In genomic region chr22:20205964-20206708, GRCh38 we compare ENCODE assay signal across 8 cellular contexts. TPM values are rescaled to one million over a fixed set of nuclear protein-coding genes. Genes with fewer than 3 reads are reported as not detected.
DNase-seq lines count a peak whose midpoint lies in the region; ATAC-seq and TF ChIP-seq lines count a peak whose summit lies in the region.

No MANE protein-coding gene starts in this region.

- peak overlapping the region; percentile 93 to 99 (median 95) for H3K4me3 Mint-ChIP-seq in CD8-positive, alpha-beta memory T cell
- peak overlapping the region; percentile 86 for H3K4me3 Mint-ChIP-seq in activated CD8-positive, alpha-beta memory T cell treated with anti-CD3 and anti-CD28 coated beads, Interleukin-2, amount 10 ng/mL, durations not matched to agents 7 days and 5 days
- H3K4me3 Mint-ChIP-seq in neural crest cell, result no peak overlapping the region

- no peaks in the 10 kb centered on the region for H3K9me3 ChIP-seq in CD8-positive, alpha-beta memory T cell (ENCODE audit: low read length)
- no peaks in the 10 kb centered on the region for H3K9me3 ChIP-seq in esophagus squamous epithelium
- H3K9me3 ChIP-seq in subcutaneous abdominal adipose tissue (ENCODE audit: control insufficient read depth in 5 of 5, low read length in 5 of 5), result no peaks in the 10 kb centered on the region

- H3K27me3 ChIP-seq in CD8-positive, alpha-beta memory T cell (ENCODE audit: insufficient read depth, low read length, poor library complexity, severe bottlenecking), result peaks cover 7% of the 10 kb centered on the region
- H3K27me3 ChIP-seq in esophagus squamous epithelium, result peaks cover 0 to 12% (median 0%) of the 10 kb centered on the region in 4 donors
- peaks cover 0 to 11% (median 5%) of the 10 kb centered on the region in 5 donors for H3K27me3 ChIP-seq in subcutaneous abdominal adipose tissue (ENCODE audit: control insufficient read depth in 5 of 5, insufficient read depth in 4 of 5, low read length in 5 of 5)

- peak overlapping the region; percentile 89 for H3K27ac ChIP-seq in CD8-positive, alpha-beta memory T cell (ENCODE audit: low read depth, low read length)
- H3K27ac ChIP-seq in esophagus squamous epithelium (peak overlapping the region; percentile 84 to 90 (median 86)), subcutaneous abdominal adipose tissue (ENCODE audit: low read depth, low read length) (no peak overlapping the region)

- H3K4me1 Mint-ChIP-seq in CD8-positive, alpha-beta memory T cell, result peaks cover 16 to 32% (median 25%) of the 10 kb centered on the region in 3 donors
- peaks cover 16% of the 10 kb centered on the region for H3K4me1 Mint-ChIP-seq in activated CD8-positive, alpha-beta memory T cell treated with anti-CD3 and anti-CD28 coated beads, Interleukin-2, amount 10 ng/mL, durations not matched to agents 7 days and 5 days
- H3K4me1 Mint-ChIP-seq in neural crest cell, result peaks cover 25% of the 10 kb centered on the region

- peak in 2 of 4 donors; percentile 33 to 56 for TF ChIP-seq POLR2A in esophagus squamous epithelium (IDR thresholded peaks at IDR 0.05)

- H3K36me3 Mint-ChIP-seq in CD8-positive, alpha-beta memory T cell, result peaks cover 0 to 4% (median 0%) of the 10 kb centered on the region in 3 donors
- no peaks in the 10 kb centered on the region for H3K36me3 Mint-ChIP-seq in activated CD8-positive, alpha-beta memory T cell treated with anti-CD3 and anti-CD28 coated beads, Interleukin-2, amount 10 ng/mL, durations not matched to agents 7 days and 5 days
- H3K36me3 Mint-ChIP-seq in neural crest cell (ENCODE audit: low read depth), result no peaks in the 10 kb centered on the region

- H3K4me1 ChIP-seq in CD8-positive, alpha-beta memory T cell (ENCODE audit: insufficient read depth, low read length), result peaks cover 23% of the 10 kb centered on the region
- peaks cover 25 to 60% (median 39%) of the 10 kb centered on the region in 3 donors for H3K4me1 ChIP-seq in esophagus squamous epithelium
- peaks cover 5 to 51% (median 26%) of the 10 kb centered on the region in 5 donors for H3K4me1 ChIP-seq in subcutaneous abdominal adipose tissue (ENCODE audit: control insufficient read depth in 5 of 5, insufficient read depth in 5 of 5, low read length in 5 of 5)

- no peaks in the 10 kb centered on the region for H3K27me3 Mint-ChIP-seq in CD8-positive, alpha-beta memory T cell
- no peaks in the 10 kb centered on the region for H3K27me3 Mint-ChIP-seq in activated CD8-positive, alpha-beta memory T cell treated with anti-CD3 and anti-CD28 coated beads, Interleukin-2, amount 10 ng/mL, durations not matched to agents 7 days and 5 days
- no peaks in the 10 kb centered on the region for H3K27me3 Mint-ChIP-seq in neural crest cell (ENCODE audit: low read depth)

- DNase-seq in CD8-positive, alpha-beta memory T cell, result peak; percentile 33 to 75 (median 59)
- DNase-seq in NOMO-1 (lab: John Stamatoyannopoulos, UW; ENCODE audit: unreplicated experiment in 2 of 2), result peak; percentile 69 to 81
- DNase-seq in activated CD8-positive, alpha-beta memory T cell treated with anti-CD3 and anti-CD28 coated beads, Interleukin-2, amount 10 ng/mL, durations not matched to agents 7 days and 5 days, result peak; percentile 84
- no peak for DNase-seq in esophagus squamous epithelium (lab: John Stamatoyannopoulos, UW)
- no peak for DNase-seq in neural crest cell (ENCODE audit: low read depth, low spot score)
- DNase-seq in HPDE6-E6E7 (ENCODE audit: extremely low spot score), result no peak

- POLR2A ChIA-PET in CD8-positive, alpha-beta memory T cell (lab: Charles Lee), result interaction anchor here (0.6 kb wide), 1 partner anchor 240 kb away, joined by 7 read pairs; no protein-coding TSS in a partner anchor

- no peaks in the 10 kb centered on the region for H3K36me3 ChIP-seq in CD8-positive, alpha-beta memory T cell (ENCODE audit: insufficient read depth, low read length)
- H3K36me3 ChIP-seq in esophagus squamous epithelium (no peaks in the 10 kb centered on the region), subcutaneous abdominal adipose tissue (ENCODE audit: control insufficient read depth in 5 of 5, insufficient read depth in 5 of 5, low read length in 5 of 5) (no peaks in the 10 kb centered on the region)

- H3K4me3 ChIP-seq in CD8-positive, alpha-beta memory T cell (ENCODE audit: low read length), result peak overlapping the region; percentile 63
- H3K4me3 ChIP-seq in esophagus squamous epithelium (peak overlapping the region; percentile 48 to 83 (median 64)), subcutaneous abdominal adipose tissue (ENCODE audit: low read depth in 1 of 5, low read length in 5 of 5) (peak overlapping the region; percentile 74 to 83 (median 77))

- CTCF ChIA-PET in CD8-positive, alpha-beta memory T cell (lab: Charles Lee), result interaction anchor here (1.1 to 1.6 kb wide), 2 partner anchors 32 to 49 kb away, joined by 3 read pairs; no protein-coding TSS in a partner anchor
- CTCF ChIA-PET in activated CD8-positive, alpha-beta memory T cell treated with anti-CD3 and anti-CD28 coated beads, Interleukin-2, amount 10 ng/mL, durations not matched to agents 7 days and 5 days (lab: Charles Lee), result interaction anchor here (0.8 to 3.1 kb wide), 5 partner anchors 10 to 79 kb away, joined by 3 to 18 read pairs (median 4); no protein-coding TSS in a partner anchor

- no peaks in the 10 kb centered on the region for H3K9me3 Mint-ChIP-seq in CD8-positive, alpha-beta memory T cell
- no peaks in the 10 kb centered on the region for H3K9me3 Mint-ChIP-seq in activated CD8-positive, alpha-beta memory T cell treated with anti-CD3 and anti-CD28 coated beads, Interleukin-2, amount 10 ng/mL, durations not matched to agents 7 days and 5 days (ENCODE audit: low read depth)
- H3K9me3 Mint-ChIP-seq in neural crest cell, result no peaks in the 10 kb centered on the region

- peak; percentile 68 for ATAC-seq in GM21737 (IDR thresholded peaks at IDR 0.05; ENCODE audit: unreplicated experiment)
- ATAC-seq in activated CD8-positive, alpha-beta memory T cell treated with anti-CD3 and anti-CD28 coated beads, Interleukin-2, amount 10 ng/mL, durations not matched to agents 7 days and 5 days, result peak; percentile 91

- intact Hi-C loops in esophagus squamous epithelium (cut with DNase I), result no loop called here

- WGBS in esophagus squamous epithelium, 2 donors, result 29 to 45% methylated on average over 2 to 3 of the region's 12 CpGs

- TF ChIP-seq CTCF in esophagus squamous epithelium (IDR thresholded peaks at IDR 0.05) (peak in 3 of 6 experiments; percentile 25 to 34 (median 31)), neural crest cell (conservative IDR thresholded peaks at IDR 0.05) (no peak)

- peak overlapping the region; percentile 59 to 97 (median 94) for H3K27ac Mint-ChIP-seq in CD8-positive, alpha-beta memory T cell
- H3K27ac Mint-ChIP-seq in activated CD8-positive, alpha-beta memory T cell treated with anti-CD3 and anti-CD28 coated beads, Interleukin-2, amount 10 ng/mL, durations not matched to agents 7 days and 5 days, result peak overlapping the region; percentile 87
- peak overlapping the region; percentile 35 for H3K27ac Mint-ChIP-seq in neural crest cell (ENCODE audit: unreplicated experiment)

- H3K9ac ChIP-seq in subcutaneous abdominal adipose tissue (ENCODE audit: low read length in 5 of 5), result peak overlapping the region; percentile 80 to 97 (median 83)

RNA-seq across cellular contexts. Expression of gene CCDC188, which starts 55.3 kb away (rescaled TPM):
- total RNA-seq in CD8-positive, alpha-beta memory T cell, result not detected
- not detected for polyA plus RNA-seq in CD8-positive, alpha-beta memory T cell
- not detected for total RNA-seq in activated CD8-positive, alpha-beta memory T cell treated with anti-CD3 and anti-CD28 coated beads, Interleukin-2, amount 10 ng/mL, durations not matched to agents 7 days and 5 days
- total RNA-seq in esophagus squamous epithelium, result 1 to 10 TPM in 1 of 4 donors, not detected in 3; 2.1 TPM
- 8.2 and 8.6 TPM in 2 replicates for total RNA-seq in neural crest cell

Comparison
In these comparisons a context has a peak if more than half of its experiments do, and no peak if none do; other contexts are left out.
1. DNase-seq: peak in CD8-positive, alpha-beta memory T cell (5 of 5), NOMO-1 (2 of 2) and activated CD8-positive, alpha-beta memory T cell treated with anti-CD3 and anti-CD28 coated beads, Interleukin-2, amount 10 ng/mL, durations not matched to agents 7 days and 5 days (single experiment); none in esophagus squamous epithelium (single experiment), neural crest cell (single experiment) and HPDE6-E6E7 (single experiment).
2. H3K27ac Mint-ChIP-seq: peak in every context shown above with its lines; median percentile 94 in CD8-positive, alpha-beta memory T cell; 87 in activated CD8-positive, alpha-beta memory T cell treated with anti-CD3 and anti-CD28 coated beads, Interleukin-2, amount 10 ng/mL, durations not matched to agents 7 days and 5 days; 35 in neural crest cell.
3. Peak in every context shown above with its lines, with median percentiles within 50 percentile points of each other: H3K4me3 ChIP-seq.